ENCODE assay signal across 1 cellular context in the genomic region with DNA sequence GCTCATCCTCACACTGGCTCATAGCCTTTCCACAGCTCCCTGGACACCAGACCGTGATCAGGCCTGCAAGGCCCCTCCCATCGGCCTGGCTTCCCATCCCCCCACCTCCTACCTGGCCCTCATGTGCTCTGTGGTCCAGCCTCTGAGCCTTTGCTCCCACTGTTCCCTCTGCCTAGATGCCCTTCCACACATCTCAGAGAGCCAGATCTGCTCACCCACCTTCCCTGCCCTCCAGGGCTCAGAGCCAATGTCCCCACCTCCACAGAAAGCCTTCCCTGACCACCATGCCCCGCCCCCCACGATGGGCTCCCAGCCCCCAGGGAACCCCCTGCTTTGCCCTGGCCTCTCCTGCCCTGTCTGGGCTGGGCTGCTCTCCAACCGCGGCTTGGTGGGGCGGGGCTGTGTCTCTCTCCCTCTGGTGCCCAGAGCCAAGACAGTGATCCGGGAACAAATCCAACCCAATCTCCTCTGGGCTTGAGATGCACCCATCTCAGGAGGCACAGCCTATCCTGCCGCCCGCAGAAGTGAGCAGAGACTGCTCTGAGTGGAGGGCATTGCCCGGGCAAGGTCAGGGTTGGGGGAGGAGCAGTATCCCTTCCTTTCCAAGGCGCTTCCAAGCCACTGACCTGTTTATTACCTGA.
TF ChIP-seq lines count a peak whose summit lies in the region.

No MANE protein-coding gene starts in this region.

TF ChIP-seq in HepG2, 621 proteins besides CTCF, POLR2A, EP300 and RAD21 (continues in another document):
- TF ChIP-seq, protein P1, sequence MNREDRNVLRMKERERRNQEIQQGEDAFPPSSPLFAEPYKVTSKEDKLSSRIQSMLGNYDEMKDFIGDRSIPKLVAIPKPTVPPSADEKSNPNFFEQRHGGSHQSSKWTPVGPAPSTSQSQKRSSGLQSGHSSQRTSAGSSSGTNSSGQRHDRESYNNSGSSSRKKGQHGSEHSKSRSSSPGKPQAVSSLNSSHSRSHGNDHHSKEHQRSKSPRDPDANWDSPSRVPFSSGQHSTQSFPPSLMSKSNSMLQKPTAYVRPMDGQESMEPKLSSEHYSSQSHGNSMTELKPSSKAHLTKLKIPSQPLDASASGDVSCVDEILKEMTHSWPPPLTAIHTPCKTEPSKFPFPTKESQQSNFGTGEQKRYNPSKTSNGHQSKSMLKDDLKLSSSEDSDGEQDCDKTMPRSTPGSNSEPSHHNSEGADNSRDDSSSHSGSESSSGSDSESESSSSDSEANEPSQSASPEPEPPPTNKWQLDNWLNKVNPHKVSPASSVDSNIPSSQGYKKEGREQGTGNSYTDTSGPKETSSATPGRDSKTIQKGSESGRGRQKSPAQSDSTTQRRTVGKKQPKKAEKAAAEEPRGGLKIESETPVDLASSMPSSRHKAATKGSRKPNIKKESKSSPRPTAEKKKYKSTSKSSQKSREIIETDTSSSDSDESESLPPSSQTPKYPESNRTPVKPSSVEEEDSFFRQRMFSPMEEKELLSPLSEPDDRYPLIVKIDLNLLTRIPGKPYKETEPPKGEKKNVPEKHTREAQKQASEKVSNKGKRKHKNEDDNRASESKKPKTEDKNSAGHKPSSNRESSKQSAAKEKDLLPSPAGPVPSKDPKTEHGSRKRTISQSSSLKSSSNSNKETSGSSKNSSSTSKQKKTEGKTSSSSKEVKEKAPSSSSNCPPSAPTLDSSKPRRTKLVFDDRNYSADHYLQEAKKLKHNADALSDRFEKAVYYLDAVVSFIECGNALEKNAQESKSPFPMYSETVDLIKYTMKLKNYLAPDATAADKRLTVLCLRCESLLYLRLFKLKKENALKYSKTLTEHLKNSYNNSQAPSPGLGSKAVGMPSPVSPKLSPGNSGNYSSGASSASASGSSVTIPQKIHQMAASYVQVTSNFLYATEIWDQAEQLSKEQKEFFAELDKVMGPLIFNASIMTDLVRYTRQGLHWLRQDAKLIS (CRISPR knock-in tag; IDR thresholded peaks at IDR 0.05), result 0 out of 2 replicates have a peak, but pooled peaks have one; percentile 6
- TF ChIP-seq FOSL2 (CRISPR knock-in tag; IDR thresholded peaks at IDR 0.05) (no peak), TCF7L2 (IDR thresholded peaks at IDR 0.05; ENCODE audit: low read depth, low read length) (no peak), CREB1 (IDR thresholded peaks at IDR 0.05) (no peak), CREB1 (CRISPR knock-in tag; IDR thresholded peaks at IDR 0.05) (no peak), ZKSCAN1 (IDR thresholded peaks at IDR 0.05; ENCODE audit: low read length) (no peak), BCL6 (CRISPR knock-in tag; IDR thresholded peaks at IDR 0.05) (no peak), ZNF670 (CRISPR knock-in tag; IDR thresholded peaks at IDR 0.05; ENCODE audit: borderline replicate concordance) (no peak), KDM1A (CRISPR knock-in tag; IDR thresholded peaks at IDR 0.05) (peak; percentile 89), SALL1 (CRISPR knock-in tag; IDR thresholded peaks at IDR 0.05) (no peak; the same call in 1 of the 2 replicates), LCORL (IDR thresholded peaks at IDR 0.05) (no peak), LCORL (CRISPR knock-in tag; IDR thresholded peaks at IDR 0.05) (no peak), HIVEP1 (CRISPR knock-in tag; IDR thresholded peaks at IDR 0.05) (0 out of 2 replicates have a peak, but pooled peaks have one; percentile 24), GMEB1 (CRISPR knock-in tag; IDR thresholded peaks at IDR 0.05; ENCODE audit: borderline replicate concordance) (no peak), CERS6 (CRISPR knock-in tag; IDR thresholded peaks at IDR 0.05) (no peak), KDM3A (CRISPR knock-in tag; IDR thresholded peaks at IDR 0.05; ENCODE audit: low read depth) (no peak), PTBP1 (IDR thresholded peaks at IDR 0.05; ENCODE audit: low read depth, low read length, poor library complexity, severe bottlenecking) (no peak), ZNF281 (CRISPR knock-in tag; IDR thresholded peaks at IDR 0.05; ENCODE audit: borderline replicate concordance) (peak; percentile 65; the same call in 1 of the 2 replicates), ZNF350 (CRISPR knock-in tag; IDR thresholded peaks at IDR 0.05; ENCODE audit: borderline replicate concordance, low read depth) (no peak), ZNF629 (CRISPR knock-in tag; conservative IDR thresholded peaks at IDR 0.05) (no peak), ZNF740 (CRISPR knock-in tag; IDR thresholded peaks at IDR 0.05) (no peak), ZNF547 (CRISPR knock-in tag; IDR thresholded peaks at IDR 0.05) (no peak)
- TF ChIP-seq, protein P2, sequence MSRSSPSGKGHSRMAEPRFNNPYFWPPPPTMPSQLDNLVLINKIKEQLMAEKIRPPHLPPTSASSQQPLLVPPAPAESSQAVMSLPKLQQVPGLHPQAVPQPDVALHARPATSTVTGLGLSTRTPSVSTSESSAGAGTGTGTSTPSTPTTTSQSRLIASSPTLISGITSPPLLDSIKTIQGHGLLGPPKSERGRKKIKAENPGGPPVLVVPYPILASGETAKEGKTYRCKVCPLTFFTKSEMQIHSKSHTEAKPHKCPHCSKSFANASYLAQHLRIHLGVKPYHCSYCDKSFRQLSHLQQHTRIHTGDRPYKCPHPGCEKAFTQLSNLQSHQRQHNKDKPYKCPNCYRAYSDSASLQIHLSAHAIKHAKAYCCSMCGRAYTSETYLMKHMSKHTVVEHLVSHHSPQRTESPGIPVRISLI (CRISPR knock-in tag; IDR thresholded peaks at IDR 0.05; ENCODE audit: borderline replicate concordance), result no peak
- TF ChIP-seq, protein P3, sequence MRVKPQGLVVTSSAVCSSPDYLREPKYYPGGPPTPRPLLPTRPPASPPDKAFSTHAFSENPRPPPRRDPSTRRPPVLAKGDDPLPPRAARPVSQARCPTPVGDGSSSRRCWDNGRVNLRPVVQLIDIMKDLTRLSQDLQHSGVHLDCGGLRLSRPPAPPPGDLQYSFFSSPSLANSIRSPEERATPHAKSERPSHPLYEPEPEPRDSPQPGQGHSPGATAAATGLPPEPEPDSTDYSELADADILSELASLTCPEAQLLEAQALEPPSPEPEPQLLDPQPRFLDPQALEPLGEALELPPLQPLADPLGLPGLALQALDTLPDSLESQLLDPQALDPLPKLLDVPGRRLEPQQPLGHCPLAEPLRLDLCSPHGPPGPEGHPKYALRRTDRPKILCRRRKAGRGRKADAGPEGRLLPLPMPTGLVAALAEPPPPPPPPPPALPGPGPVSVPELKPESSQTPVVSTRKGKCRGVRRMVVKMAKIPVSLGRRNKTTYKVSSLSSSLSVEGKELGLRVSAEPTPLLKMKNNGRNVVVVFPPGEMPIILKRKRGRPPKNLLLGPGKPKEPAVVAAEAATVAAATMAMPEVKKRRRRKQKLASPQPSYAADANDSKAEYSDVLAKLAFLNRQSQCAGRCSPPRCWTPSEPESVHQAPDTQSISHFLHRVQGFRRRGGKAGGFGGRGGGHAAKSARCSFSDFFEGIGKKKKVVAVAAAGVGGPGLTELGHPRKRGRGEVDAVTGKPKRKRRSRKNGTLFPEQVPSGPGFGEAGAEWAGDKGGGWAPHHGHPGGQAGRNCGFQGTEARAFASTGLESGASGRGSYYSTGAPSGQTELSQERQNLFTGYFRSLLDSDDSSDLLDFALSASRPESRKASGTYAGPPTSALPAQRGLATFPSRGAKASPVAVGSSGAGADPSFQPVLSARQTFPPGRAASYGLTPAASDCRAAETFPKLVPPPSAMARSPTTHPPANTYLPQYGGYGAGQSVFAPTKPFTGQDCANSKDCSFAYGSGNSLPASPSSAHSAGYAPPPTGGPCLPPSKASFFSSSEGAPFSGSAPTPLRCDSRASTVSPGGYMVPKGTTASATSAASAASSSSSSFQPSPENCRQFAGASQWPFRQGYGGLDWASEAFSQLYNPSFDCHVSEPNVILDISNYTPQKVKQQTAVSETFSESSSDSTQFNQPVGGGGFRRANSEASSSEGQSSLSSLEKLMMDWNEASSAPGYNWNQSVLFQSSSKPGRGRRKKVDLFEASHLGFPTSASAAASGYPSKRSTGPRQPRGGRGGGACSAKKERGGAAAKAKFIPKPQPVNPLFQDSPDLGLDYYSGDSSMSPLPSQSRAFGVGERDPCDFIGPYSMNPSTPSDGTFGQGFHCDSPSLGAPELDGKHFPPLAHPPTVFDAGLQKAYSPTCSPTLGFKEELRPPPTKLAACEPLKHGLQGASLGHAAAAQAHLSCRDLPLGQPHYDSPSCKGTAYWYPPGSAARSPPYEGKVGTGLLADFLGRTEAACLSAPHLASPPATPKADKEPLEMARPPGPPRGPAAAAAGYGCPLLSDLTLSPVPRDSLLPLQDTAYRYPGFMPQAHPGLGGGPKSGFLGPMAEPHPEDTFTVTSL (CRISPR knock-in tag; IDR thresholded peaks at IDR 0.05; ENCODE audit: borderline replicate concordance), result no peak
- TF ChIP-seq, protein P4, sequence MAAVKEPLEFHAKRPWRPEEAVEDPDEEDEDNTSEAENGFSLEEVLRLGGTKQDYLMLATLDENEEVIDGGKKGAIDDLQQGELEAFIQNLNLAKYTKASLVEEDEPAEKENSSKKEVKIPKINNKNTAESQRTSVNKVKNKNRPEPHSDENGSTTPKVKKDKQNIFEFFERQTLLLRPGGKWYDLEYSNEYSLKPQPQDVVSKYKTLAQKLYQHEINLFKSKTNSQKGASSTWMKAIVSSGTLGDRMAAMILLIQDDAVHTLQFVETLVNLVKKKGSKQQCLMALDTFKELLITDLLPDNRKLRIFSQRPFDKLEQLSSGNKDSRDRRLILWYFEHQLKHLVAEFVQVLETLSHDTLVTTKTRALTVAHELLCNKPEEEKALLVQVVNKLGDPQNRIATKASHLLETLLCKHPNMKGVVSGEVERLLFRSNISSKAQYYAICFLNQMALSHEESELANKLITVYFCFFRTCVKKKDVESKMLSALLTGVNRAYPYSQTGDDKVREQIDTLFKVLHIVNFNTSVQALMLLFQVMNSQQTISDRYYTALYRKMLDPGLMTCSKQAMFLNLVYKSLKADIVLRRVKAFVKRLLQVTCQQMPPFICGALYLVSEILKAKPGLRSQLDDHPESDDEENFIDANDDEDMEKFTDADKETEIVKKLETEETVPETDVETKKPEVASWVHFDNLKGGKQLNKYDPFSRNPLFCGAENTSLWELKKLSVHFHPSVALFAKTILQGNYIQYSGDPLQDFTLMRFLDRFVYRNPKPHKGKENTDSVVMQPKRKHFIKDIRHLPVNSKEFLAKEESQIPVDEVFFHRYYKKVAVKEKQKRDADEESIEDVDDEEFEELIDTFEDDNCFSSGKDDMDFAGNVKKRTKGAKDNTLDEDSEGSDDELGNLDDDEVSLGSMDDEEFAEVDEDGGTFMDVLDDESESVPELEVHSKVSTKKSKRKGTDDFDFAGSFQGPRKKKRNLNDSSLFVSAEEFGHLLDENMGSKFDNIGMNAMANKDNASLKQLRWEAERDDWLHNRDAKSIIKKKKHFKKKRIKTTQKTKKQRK (IDR thresholded peaks at IDR 0.05; ENCODE audit: low read length), result no peak
- TF ChIP-seq, protein P5, sequence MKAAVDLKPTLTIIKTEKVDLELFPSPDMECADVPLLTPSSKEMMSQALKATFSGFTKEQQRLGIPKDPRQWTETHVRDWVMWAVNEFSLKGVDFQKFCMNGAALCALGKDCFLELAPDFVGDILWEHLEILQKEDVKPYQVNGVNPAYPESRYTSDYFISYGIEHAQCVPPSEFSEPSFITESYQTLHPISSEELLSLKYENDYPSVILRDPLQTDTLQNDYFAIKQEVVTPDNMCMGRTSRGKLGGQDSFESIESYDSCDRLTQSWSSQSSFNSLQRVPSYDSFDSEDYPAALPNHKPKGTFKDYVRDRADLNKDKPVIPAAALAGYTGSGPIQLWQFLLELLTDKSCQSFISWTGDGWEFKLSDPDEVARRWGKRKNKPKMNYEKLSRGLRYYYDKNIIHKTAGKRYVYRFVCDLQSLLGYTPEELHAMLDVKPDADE (CRISPR knock-in tag; IDR thresholded peaks at IDR 0.05), result no peak
- TF ChIP-seq, protein P6, sequence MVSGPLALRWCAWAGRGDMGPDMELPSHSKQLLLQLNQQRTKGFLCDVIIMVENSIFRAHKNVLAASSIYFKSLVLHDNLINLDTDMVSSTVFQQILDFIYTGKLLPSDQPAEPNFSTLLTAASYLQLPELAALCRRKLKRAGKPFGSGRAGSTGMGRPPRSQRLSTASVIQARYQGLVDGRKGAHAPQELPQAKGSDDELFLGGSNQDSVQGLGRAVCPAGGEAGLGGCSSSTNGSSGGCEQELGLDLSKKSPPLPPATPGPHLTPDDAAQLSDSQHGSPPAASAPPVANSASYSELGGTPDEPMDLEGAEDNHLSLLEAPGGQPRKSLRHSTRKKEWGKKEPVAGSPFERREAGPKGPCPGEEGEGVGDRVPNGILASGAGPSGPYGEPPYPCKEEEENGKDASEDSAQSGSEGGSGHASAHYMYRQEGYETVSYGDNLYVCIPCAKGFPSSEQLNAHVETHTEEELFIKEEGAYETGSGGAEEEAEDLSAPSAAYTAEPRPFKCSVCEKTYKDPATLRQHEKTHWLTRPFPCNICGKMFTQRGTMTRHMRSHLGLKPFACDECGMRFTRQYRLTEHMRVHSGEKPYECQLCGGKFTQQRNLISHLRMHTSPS (CRISPR knock-in tag; IDR thresholded peaks at IDR 0.05; ENCODE audit: low read depth), result no peak
